Comparison of ENCODE assay signal across 1 cellular context in genomic region chr19:1064661-1065605, GRCh38.
TF ChIP-seq lines count a peak whose summit lies in the region.

No MANE protein-coding gene starts in this region.

TF ChIP-seq in H1, 55 proteins besides CTCF, POLR2A, EP300 and RAD21:
- TF ChIP-seq TEAD4 (IDR thresholded peaks at IDR 0.05; ENCODE audit: low read depth, low read length) = peak; percentile 32; the same call in 1 of the 2 replicates
- TF ChIP-seq MAX (IDR thresholded peaks at IDR 0.05) = peak; percentile 99
- TF ChIP-seq KDM5A (IDR thresholded peaks at IDR 0.05; ENCODE audit: low read length) = no peak
- TF ChIP-seq SP4 (IDR thresholded peaks at IDR 0.05; ENCODE audit: low read length) = peak; percentile 19; the same call in 1 of the 2 replicates
- peak; percentile 63 for TF ChIP-seq KDM4A (IDR thresholded peaks at IDR 0.05; ENCODE audit: low read depth, low read length, severe bottlenecking)
- TF ChIP-seq RXRA (IDR thresholded peaks at IDR 0.05; ENCODE audit: insufficient read depth, low read depth, low read length) = no peak
- TF ChIP-seq YY1 (IDR thresholded peaks at IDR 0.05; ENCODE audit: low read depth, low read length) = 0 out of 2 replicates have a peak, but pooled peaks have one; percentile 9
- TF ChIP-seq ASH2L (IDR thresholded peaks at IDR 0.05; ENCODE audit: low read length) = peak; percentile 47
- peak; percentile 12; the same call in 1 of the 2 replicates for TF ChIP-seq NRF1 (IDR thresholded peaks at IDR 0.05; ENCODE audit: low read depth, low read length)
- peak; percentile 54; the same call in 1 of the 2 replicates for TF ChIP-seq CREB1 (IDR thresholded peaks at IDR 0.05)
- TF ChIP-seq SIN3A (conservative IDR thresholded peaks at IDR 0.05 in 1 of 2, IDR thresholded peaks at IDR 0.05 in 1 of 2; ENCODE audit: low read depth in 1 of 2, low read length in 2 of 2) = peak in 1 of 2 experiments; percentile 73; a peak in 1 of 4 replicates
- no peak for TF ChIP-seq RFX5 (IDR thresholded peaks at IDR 0.05; ENCODE audit: borderline replicate concordance, low read depth, low read length)
- peak; percentile 80; the same call in 1 of the 2 replicates for TF ChIP-seq GABPA (IDR thresholded peaks at IDR 0.05; ENCODE audit: borderline replicate concordance, insufficient read depth, low read length)
- peak; percentile 95 for TF ChIP-seq E2F6 (IDR thresholded peaks at IDR 0.05)
- peak; percentile 5; the same call in 1 of the 2 replicates for TF ChIP-seq USF2 (IDR thresholded peaks at IDR 0.05; ENCODE audit: low read length)
- TF ChIP-seq SP2 (IDR thresholded peaks at IDR 0.05; ENCODE audit: low read length) = no peak
